Comparison of ENCODE assay signal across 16 cellular contexts in genomic region chrX:19640063-19640462, GRCh38.
DNase-seq lines count a peak whose midpoint lies in the region; ATAC-seq, FAIRE-seq and TF ChIP-seq lines count a peak whose summit lies in the region.
"Had no signal": no experiment of that assay in that cellular context is flagged by ENCODE, and none has a peak within 500 bp of the region (broad histone marks: within the 10 kb centered on the region; RNA-seq: fewer than 3 reads in every experiment).

No MANE protein-coding gene starts in this region.

- peaks cover 52% of the 10 kb centered on the region for H3K36me3 Mint-ChIP-seq in stimulated activated effector memory CD8-positive, alpha-beta T cell treated with anti-CD3 and anti-CD28 coated beads, Interleukin-12 subunit alpha, Interleukin-12 subunit beta, amount 100 ng/mL, for 72 hours

- no peak for TF ChIP-seq EP300 in K562 (IDR thresholded peaks at IDR 0.05; ENCODE audit: low read length)
- TF ChIP-seq EP300 in sigmoid colon (IDR thresholded peaks at IDR 0.05), result no peak

- H3K9me3 ChIP-seq in OCI-LY3 (ENCODE audit: insufficient read depth, low read length) (no peaks in the 10 kb centered on the region), K562 (replicated peaks; ENCODE audit: control insufficient read depth, insufficient read depth, low read depth, low read length) (no peaks in the 10 kb centered on the region), sigmoid colon (no peaks in the 10 kb centered on the region)
- H3K9me3 ChIP-seq: A549, Caco-2 had no signal

- no peak overlapping the region for H3K4me3 ChIP-seq in OCI-LY3 (ENCODE audit: low read length)
- peak overlapping the region; percentile 2; the same call in 1 of the 2 replicates for H3K4me3 ChIP-seq in K562
- H3K4me3 ChIP-seq in sigmoid colon, result no peak overlapping the region
- H3K4me3 ChIP-seq: A549 had no signal

- peak; percentile 33; the same call in 2 of the 3 replicates for ATAC-seq in K562
- no peak for ATAC-seq in stimulated activated effector memory CD8-positive, alpha-beta T cell treated with anti-CD3 and anti-CD28 coated beads, Interleukin-12 subunit alpha, Interleukin-12 subunit beta, amount 100 ng/mL, for 72 hours
- no peak for ATAC-seq in HG03469 (IDR thresholded peaks at IDR 0.05; ENCODE audit: unreplicated experiment)
- ATAC-seq: A549, HepG2 had no signal

- no TSS peak for BruUV-seq in K562 (replicated peaks; lab: Mats Ljungman, UMichigan)

- peak overlapping the region; percentile 94 for H3K4me2 ChIP-seq in OCI-LY3 (ENCODE audit: low read length)
- 0 out of 2 replicates have a peak overlapping the region, but pooled peaks have one; percentile 27 for H3K4me2 ChIP-seq in K562 (ENCODE audit: insufficient read depth, low read length)
- H3K4me2 ChIP-seq: A549 had no signal

- H2AFZ ChIP-seq in OCI-LY3 (ENCODE audit: low read depth, low read length) (no peak overlapping the region), K562 (ENCODE audit: low read depth, low read length) (peak overlapping the region; percentile 68)

- peaks cover 3% of the 10 kb centered on the region; the same call in 1 of the 2 replicates for H4K20me1 ChIP-seq in OCI-LY3 (ENCODE audit: insufficient read depth, low read length)
- H4K20me1 ChIP-seq in K562 (replicated peaks; ENCODE audit: control insufficient read depth, insufficient read depth, low read length), result no peaks in the 10 kb centered on the region

- H3K27me3 ChIP-seq in OCI-LY3 (ENCODE audit: low read depth, low read length) (no peaks in the 10 kb centered on the region), K562 (ENCODE audit: control insufficient read depth in 2 of 2, insufficient read depth in 2 of 2, low read length in 2 of 2) (no peaks in the 10 kb centered on the region), sigmoid colon (no peaks in the 10 kb centered on the region)

- CTCF ChIA-PET in K562 (lab: Yijun Ruan, JAX; ENCODE audit: low intra/inter-chr PET ratio), result no interaction called here

- H3K4me3 Mint-ChIP-seq in stimulated activated effector memory CD8-positive, alpha-beta T cell treated with anti-CD3 and anti-CD28 coated beads, Interleukin-12 subunit alpha, Interleukin-12 subunit beta, amount 100 ng/mL, for 72 hours, result no peak overlapping the region
- H3K4me3 Mint-ChIP-seq: CD14-positive monocyte; CD8-positive, alpha-beta memory T cell; HFFc6 had no signal

- H3K4me1 Mint-ChIP-seq in stimulated activated effector memory CD8-positive, alpha-beta T cell treated with anti-CD3 and anti-CD28 coated beads, Interleukin-12 subunit alpha, Interleukin-12 subunit beta, amount 100 ng/mL, for 72 hours, result peaks cover 37% of the 10 kb centered on the region

- 34% methylated on average over 4 of the region's 4 CpGs for WGBS in K562 (ENCODE audit: insufficient coverage, low coverage, missing lambda C conversion rate)
- 97% methylated on average over 4 of the region's 4 CpGs for WGBS in sigmoid colon, 2 donors

- POLR2A ChIA-PET in K562 (lab: Yijun Ruan, JAX), result interaction anchor here (0.6 kb wide), 1 partner anchor 67 kb away, joined by 3 read pairs; no protein-coding TSS in a partner anchor

- peak overlapping the region; percentile 70; the same call in 1 of the 2 replicates for H3K9ac ChIP-seq in OCI-LY3 (ENCODE audit: low read length)
- no peak overlapping the region for H3K9ac ChIP-seq in K562 (ENCODE audit: insufficient read depth in 1 of 2, low read depth in 2 of 2, low read length in 2 of 2)

- H3K9me1 ChIP-seq in K562 (ENCODE audit: control insufficient read depth, insufficient read depth, low read length), result no peaks in the 10 kb centered on the region

- TF ChIP-seq POLR2A in GM12891 (IDR thresholded peaks at IDR 0.05; ENCODE audit: low read depth, low read length) (no peak), K562 (conservative IDR thresholded peaks at IDR 0.05) (no peak), sigmoid colon (IDR thresholded peaks at IDR 0.05) (no peak)

- H3K36me3 ChIP-seq in OCI-LY3 (replicated peaks; ENCODE audit: low read depth, low read length) (peaks cover 18% of the 10 kb centered on the region), K562 (ENCODE audit: control insufficient read depth, insufficient read depth, low read length) (no peaks in the 10 kb centered on the region), sigmoid colon (no peaks in the 10 kb centered on the region)

- intact Hi-C loops in K562 (cut with micrococcal nuclease) (no loop called here), sigmoid colon (cut with DNase I) (no loop called here)

- peak overlapping the region; percentile 38 for H3K27ac Mint-ChIP-seq in stimulated activated effector memory CD8-positive, alpha-beta T cell treated with anti-CD3 and anti-CD28 coated beads, Interleukin-12 subunit alpha, Interleukin-12 subunit beta, amount 100 ng/mL, for 72 hours
- H3K27ac Mint-ChIP-seq: HFFc6 had no signal

- DNase-seq in GM12891 (ENCODE audit: insufficient read length, low spot score) (no peak), K562 (ENCODE audit: extremely low read depth in 1 of 4, low spot score in 3 of 4) (no peak), sigmoid colon (no peak), NCI-H146 treated with DMSO at 0.1 percent for 48 hours (lab: John Stamatoyannopoulos, UW; ENCODE audit: unreplicated experiment) (no peak)
- DNase-seq in stimulated activated effector memory CD8-positive, alpha-beta T cell treated with anti-CD3 and anti-CD28 coated beads, Interleukin-12 subunit alpha, Interleukin-12 subunit beta, amount 100 ng/mL, for 72 hours (ENCODE audit: low spot score in 2 of 2), result no peak
- DNase-seq: Caco-2; CD8-positive, alpha-beta memory T cell; HCEC 1CT; HFFc6 had no signal

- TF ChIP-seq CTCF in OCI-LY3 (IDR thresholded peaks at IDR 0.05; ENCODE audit: low read depth, low read length) (no peak), K562 (IDR thresholded peaks at IDR 0.05 in 2 of 3, conservative IDR thresholded peaks at IDR 0.05 in 1 of 3; ENCODE audit: insufficient read depth in 2 of 3, low read depth in 1 of 3, low read length in 3 of 3) (no peak), sigmoid colon (IDR thresholded peaks at IDR 0.05) (no peak)

- peak; percentile 70 for FAIRE-seq in GM12891 (lab: Jason Lieb, UNC)
- FAIRE-seq in K562 (lab: Jason Lieb, UNC), result no peak
- FAIRE-seq: H1, HepG2, HTR-8/SVneo had no signal

- no peak for TF ChIP-seq RAD21 in K562 (CRISPR knock-in tag; conservative IDR thresholded peaks at IDR 0.05 in 1 of 2, IDR thresholded peaks at IDR 0.05 in 1 of 2)

- peak overlapping the region; percentile 97 for H3K27ac ChIP-seq in OCI-LY3 (ENCODE audit: low read length)
- no peak overlapping the region for H3K27ac ChIP-seq in K562 (ENCODE audit: extremely low read depth, low read depth, low read length)
- H3K27ac ChIP-seq in sigmoid colon, result no peak overlapping the region
- H3K27ac ChIP-seq: A549 had no signal

- in situ Hi-C loops in K562 (cut with MboI), result no loop called here

- peaks cover 75% of the 10 kb centered on the region for H3K4me1 ChIP-seq in OCI-LY3 (ENCODE audit: low read length)
- H3K4me1 ChIP-seq in K562 (replicated peaks in 1 of 2; ENCODE audit: control insufficient read depth in 2 of 2, insufficient read depth in 2 of 2, low read length in 2 of 2), result no peaks in the 10 kb centered on the region
- no peaks in the 10 kb centered on the region for H3K4me1 ChIP-seq in sigmoid colon
- H3K4me1 ChIP-seq: Caco-2 had no signal

- H3K79me2 ChIP-seq in OCI-LY3 (ENCODE audit: low read length), result peaks cover 7% of the 10 kb centered on the region; the same call in 1 of the 2 replicates
- no peaks in the 10 kb centered on the region for H3K79me2 ChIP-seq in K562 (ENCODE audit: control insufficient read depth, insufficient read depth, low read length)

- H3K9me3 Mint-ChIP-seq in stimulated activated effector memory CD8-positive, alpha-beta T cell treated with anti-CD3 and anti-CD28 coated beads, Interleukin-12 subunit alpha, Interleukin-12 subunit beta, amount 100 ng/mL, for 72 hours, result no peaks in the 10 kb centered on the region
- H3K9me3 Mint-ChIP-seq: CD8-positive, alpha-beta memory T cell; HFFc6 had no signal

TF ChIP-seq in GM12891, 5 proteins besides CTCF, POLR2A, EP300 and RAD21:
- TF ChIP-seq PAX5 (IDR thresholded peaks at IDR 0.05; ENCODE audit: insufficient read depth, low read length, severe bottlenecking) (no peak), POU2F2 (IDR thresholded peaks at IDR 0.05; ENCODE audit: low read depth, low read length) (no peak), TAF1 (IDR thresholded peaks at IDR 0.05; ENCODE audit: low read depth, low read length) (no peak), POLR2AphosphoS5 (IDR thresholded peaks at IDR 0.05; ENCODE audit: low read depth, low read length) (no peak), SPI1 (IDR thresholded peaks at IDR 0.05; ENCODE audit: low read depth, low read length) (no peak)

TF ChIP-seq in K562, 482 proteins besides CTCF, POLR2A, EP300 and RAD21:
- TF ChIP-seq SMC3 (conservative IDR thresholded peaks at IDR 0.05; ENCODE audit: insufficient read depth, low read depth, low read length) (no peak), ZNF239 (CRISPR knock-in tag; IDR thresholded peaks at IDR 0.05) (no peak), FOXP4 (CRISPR knock-in tag; IDR thresholded peaks at IDR 0.05; ENCODE audit: borderline replicate concordance) (no peak), ZNF133 (CRISPR knock-in tag; IDR thresholded peaks at IDR 0.05) (no peak), CC2D1A (IDR thresholded peaks at IDR 0.05) (no peak), RBM39 (optimal IDR thresholded peaks at IDR 0.05; ENCODE audit: low read depth, low read length) (no peak), ZNF277 (CRISPR knock-in tag; IDR thresholded peaks at IDR 0.05; ENCODE audit: borderline replicate concordance) (no peak)
